13 cellular contexts compared by ENCODE assay signal in genomic region chr17:58402679-58403078, GRCh38. TPM values are rescaled to one million over a fixed set of nuclear protein-coding genes. Genes with fewer than 3 reads are reported as not detected.
DNase-seq lines count a peak whose midpoint lies in the region; ATAC-seq and TF ChIP-seq lines count a peak whose summit lies in the region.
"Had no signal": no experiment of that assay in that cellular context is flagged by ENCODE, and none has a peak within 500 bp of the region (broad histone marks: within the 10 kb centered on the region; RNA-seq: fewer than 3 reads in every experiment).

No MANE protein-coding gene starts in this region.

- peak overlapping the region; percentile 25 for H3K27ac ChIP-seq in colonic mucosa
- H3K27ac ChIP-seq: KMS-11, uterus had no signal

- H3K4me3 ChIP-seq in colonic mucosa (no peak overlapping the region), neuron (ENCODE audit: low read length) (no peak overlapping the region)
- H3K4me3 ChIP-seq: uterus had no signal

- H3K27me3 ChIP-seq in colonic mucosa (no peaks in the 10 kb centered on the region), neuron (ENCODE audit: insufficient read depth, low read length) (no peaks in the 10 kb centered on the region)
- H3K27me3 ChIP-seq: uterus had no signal

- peak overlapping the region in 1 of 2 donors; percentile 38 for H3K9ac ChIP-seq in colonic mucosa (ENCODE audit: low read depth in 2 of 2, low read length in 2 of 2)
- H3K9ac ChIP-seq: KMS-11 had no signal

- ATAC-seq in GM21381 (IDR thresholded peaks at IDR 0.05; ENCODE audit: unreplicated experiment) (no peak), HG03045 (IDR thresholded peaks at IDR 0.05; ENCODE audit: unreplicated experiment) (no peak), left colon (no peak)
- ATAC-seq: effector memory CD8-positive, alpha-beta T cell had no signal

- DNase-seq in EL (peak; percentile 73), NCI-H226 (peak; percentile 99), colonic mucosa (no peak), left colon (no peak), ureter (ENCODE audit: low spot score) (no peak)
- DNase-seq: CD4-positive, alpha-beta T cell; effector memory CD8-positive, alpha-beta T cell; GOT3; uterus had no signal

- intact Hi-C loops in colonic mucosa (cut with DNase I) (no loop called here), left colon (cut with DNase I, micrococcal nuclease) (no loop called here)

- H2AFZ ChIP-seq in neuron (ENCODE audit: low read depth, low read length) = peak overlapping the region; percentile 66

- H3K9me3 ChIP-seq in colonic mucosa (no peaks in the 10 kb centered on the region), neuron (ENCODE audit: low read length) (no peaks in the 10 kb centered on the region)
- H3K9me3 ChIP-seq: uterus had no signal

- no peak for TF ChIP-seq CTCF in colonic mucosa (IDR thresholded peaks at IDR 0.05)

- H3K4me1 ChIP-seq in colonic mucosa (peaks cover 8% of the 10 kb centered on the region), neuron (ENCODE audit: insufficient read depth, low read length) (peaks cover 16% of the 10 kb centered on the region)
- H3K4me1 ChIP-seq: uterus had no signal

- no peaks in the 10 kb centered on the region for H3K36me3 ChIP-seq in colonic mucosa
- no peaks in the 10 kb centered on the region for H3K36me3 ChIP-seq in neuron (ENCODE audit: insufficient read depth, low read length)
- H3K36me3 ChIP-seq: uterus had no signal

RNA-seq across cellular contexts. Expression of gene RNF43, which starts 14.7 kb away (rescaled TPM):
- total RNA-seq in colonic mucosa (10 to 100 TPM; 38.5 to 51.2 TPM), left colon (10 to 100 TPM; 37.3 to 50.5 TPM), ureter (19.1 TPM)

RNA-seq across cellular contexts. Expression of gene SUPT4H1, which starts 50.7 kb away (rescaled TPM):
- 10 to 100 TPM; 68.7 to 75.3 TPM for total RNA-seq in colonic mucosa
- 10 to 100 TPM; 58.1 to 63.0 TPM for total RNA-seq in left colon
- 55.2 TPM for total RNA-seq in ureter

Comparison
In these comparisons a context has a peak if more than half of its experiments do, and no peak if none do; other contexts are left out.
1. DNase-seq: peak in EL (single experiment) and NCI-H226 (single experiment); none in colonic mucosa (single experiment), left colon (0 of 2) and ureter (single experiment).